9 cellular contexts compared by ENCODE assay signal in genomic region chr5:172188893-172189692, GRCh38. TPM values are rescaled to one million over a fixed set of nuclear protein-coding genes. Genes with fewer than 3 reads are reported as not detected.
DNase-seq lines count a peak whose midpoint lies in the region; ATAC-seq and TF ChIP-seq lines count a peak whose summit lies in the region.
"Had no signal": no experiment of that assay in that cellular context is flagged by ENCODE, and none has a peak within 500 bp of the region (broad histone marks: within the 10 kb centered on the region; RNA-seq: fewer than 3 reads in every experiment).

No MANE protein-coding gene starts in this region.

- H3K79me2 ChIP-seq in fibroblast of lung (ENCODE audit: control insufficient read depth, insufficient read depth, low read length), result peaks cover 28% of the 10 kb centered on the region

- POLR2A ChIA-PET in Panc1 (lab: Charles Lee), result interaction anchor here (0.6 to 0.7 kb wide), 3 partner anchors 14 to 438 kb away, joined by 3 to 5 read pairs (median 3); no protein-coding TSS in a partner anchor

- peak overlapping the region; percentile 88 for H3K4me2 ChIP-seq in fibroblast of lung (ENCODE audit: extremely low read depth, insufficient read depth, low read length)

- peaks cover 14% of the 10 kb centered on the region; the same call in 1 of the 2 replicates for H3K4me1 ChIP-seq in Panc1 (ENCODE audit: control insufficient read depth, insufficient read depth, low read length)
- H3K4me1 ChIP-seq in fibroblast of lung (ENCODE audit: control insufficient read depth, extremely low read depth, insufficient read depth, low read length), result peaks cover 6% of the 10 kb centered on the region

- H3K9me3 ChIP-seq in Panc1 (ENCODE audit: control insufficient read depth, insufficient read depth, low read depth, low read length), result no peaks in the 10 kb centered on the region
- H3K9me3 ChIP-seq in fibroblast of lung (ENCODE audit: control insufficient read depth, insufficient read depth, low read depth, low read length), result no peaks in the 10 kb centered on the region

- no peaks in the 10 kb centered on the region; the same call in 1 of the 2 replicates for H3K36me3 ChIP-seq in Panc1 (ENCODE audit: control insufficient read depth, insufficient read depth, low read length)
- H3K36me3 ChIP-seq in fibroblast of lung (ENCODE audit: control insufficient read depth, insufficient read depth, low read length), result peaks cover 2% of the 10 kb centered on the region

- peak overlapping the region; percentile 69 for H3K4me3 ChIP-seq in GM12864 (ENCODE audit: low read depth, low read length)
- H3K4me3 ChIP-seq in Panc1 (ENCODE audit: low read depth in 2 of 2, low read length in 2 of 2), result peak overlapping the region; percentile 85 to 94
- peak overlapping the region; percentile 2 to 86 (median 72) for H3K4me3 ChIP-seq in fibroblast of lung (replicated peaks in 1 of 4; ENCODE audit: control extremely low read depth in 1 of 4, insufficient read depth in 1 of 4, low read depth in 3 of 4, low read length in 4 of 4)
- H3K4me3 ChIP-seq in retinal pigment epithelial cell (ENCODE audit: low read length), result peak overlapping the region; percentile 87

- no peaks in the 10 kb centered on the region for H4K20me1 ChIP-seq in fibroblast of lung (ENCODE audit: control insufficient read depth, extremely low read depth, insufficient read depth, low read length)

- peak overlapping the region; percentile 67 for H3K9ac ChIP-seq in fibroblast of lung (ENCODE audit: insufficient read depth, low read length)

- CTCF ChIA-PET in Panc1 (lab: Charles Lee), result interaction anchor here (0.6 to 2.1 kb wide), 14 partner anchors 33 to 259 kb away, joined by 3 to 19 read pairs (median 6); partner anchors contain the start of gene UBTD2

- H3K27me3 ChIP-seq in Panc1 (ENCODE audit: control insufficient read depth, insufficient read depth, low read length), result no peaks in the 10 kb centered on the region
- no peaks in the 10 kb centered on the region for H3K27me3 ChIP-seq in fibroblast of lung (ENCODE audit: control insufficient read depth, insufficient read depth, low read length)

- H3K27ac ChIP-seq in Panc1 (ENCODE audit: low read length), result peak overlapping the region; percentile 77
- no peak overlapping the region for H3K27ac ChIP-seq in fibroblast of lung (ENCODE audit: insufficient read depth, low read length)

- DNase-seq in GM12864 (ENCODE audit: low read depth) (no peak), Panc1 (ENCODE audit: low read depth, low spot score) (no peak), fibroblast of lung (ENCODE audit: low read depth in 2 of 2) (peak in 1 of 2 donors; percentile 82), retinal pigment epithelial cell (ENCODE audit: low read depth) (no peak), hepatic stellate cell (ENCODE audit: low spot score) (no peak), globus pallidus (ENCODE audit: low spot score) (no peak), NCI-H1092 (lab: John Stamatoyannopoulos, UW) (no peak)

- TF ChIP-seq CTCF in GM12864 (IDR thresholded peaks at IDR 0.05; ENCODE audit: low read depth, low read length, missing control alignments) (no peak), Panc1 (IDR thresholded peaks at IDR 0.05) (no peak), fibroblast of lung (conservative IDR thresholded peaks at IDR 0.05 in 1 of 2, IDR thresholded peaks at IDR 0.05 in 1 of 2; ENCODE audit: low read depth in 1 of 2, low read length in 2 of 2) (no peak), retinal pigment epithelial cell (conservative IDR thresholded peaks at IDR 0.05; ENCODE audit: low read depth, low read length) (no peak)

- ATAC-seq in Panc1 (no peak), GM18861 (IDR thresholded peaks at IDR 0.05; ENCODE audit: unreplicated experiment) (no peak)

- in situ Hi-C loops in Panc1 (cut with HindIII; ENCODE audit: low pct_unique_long_range_greater_than_20kb, low sequenced_read_pairs), result no loop called here

- H2AFZ ChIP-seq in fibroblast of lung (ENCODE audit: low read length), result no peak overlapping the region

- BruUV-seq in Panc1 (replicated peaks; lab: Mats Ljungman, UMichigan), result no TSS peak

- intact Hi-C loops in Panc1 (cut with micrococcal nuclease; ENCODE audit: unreplicated experiment), result loop anchor here (2.0 kb wide), 1 partner anchor 80 kb away; no protein-coding TSS in a partner anchor

RNA-seq across cellular contexts. Expression of gene STK10, which starts 1.1 kb away (rescaled TPM):
- total RNA-seq in Panc1 (2021; ENCODE audit: unreplicated experiment) (34.9 TPM), fibroblast of lung (8.5 and 16.0 TPM in 2 replicates)
- 47.7 TPM for polyA plus RNA-seq in Panc1 (2012; ENCODE audit: insufficient read length)
- 8.9 and 11.5 TPM in 2 replicates for polyA plus RNA-seq in fibroblast of lung
- 16.6 and 18.1 TPM in 2 replicates for polyA plus RNA-seq in fibroblast of lung (2012)
- 31.8 and 36.2 TPM in 2 replicates for polyA minus RNA-seq in fibroblast of lung (ENCODE audit: low replicate concordance)

RNA-seq across cellular contexts. Expression of gene EFCAB9, which starts 4.9 kb away (rescaled TPM):
- total RNA-seq in Panc1 (2021; ENCODE audit: unreplicated experiment) (not detected), fibroblast of lung (not detected in 2 replicates)
- not detected for polyA plus RNA-seq in Panc1 (2012; ENCODE audit: insufficient read length)
- polyA plus RNA-seq in fibroblast of lung, result not detected in 2 replicates
- not detected in 2 replicates for polyA plus RNA-seq in fibroblast of lung (2012)
- polyA minus RNA-seq in fibroblast of lung (ENCODE audit: low replicate concordance), result not detected in 2 replicates
- polyA plus RNA-seq: adipose tissue had no signal
